Comparison of ENCODE assay signal across 1 cellular context in the genomic region with DNA sequence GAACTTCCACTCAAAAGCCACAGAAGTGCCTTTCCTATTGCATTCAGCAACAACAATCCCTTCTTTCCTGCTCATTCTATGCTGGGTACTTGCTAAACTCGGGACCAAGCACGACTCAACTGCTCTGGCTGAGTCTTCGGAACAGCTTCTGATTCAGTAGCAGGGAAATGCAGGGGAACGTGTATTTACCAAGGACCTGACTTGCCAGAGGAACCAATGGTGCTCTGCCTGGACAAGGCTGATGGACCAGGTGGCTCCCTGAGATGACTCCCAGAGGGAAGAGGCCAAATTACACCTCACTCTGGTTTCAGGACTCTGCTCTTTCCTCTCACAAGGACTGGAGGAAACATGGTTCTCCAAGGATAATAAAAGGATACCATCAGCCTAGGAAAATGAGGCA.
TF ChIP-seq lines count a peak whose summit lies in the region.

No MANE protein-coding gene starts in this region.

TF ChIP-seq in H1, 55 proteins besides CTCF, POLR2A, EP300 and RAD21 (continued from another document):
- TF ChIP-seq NRF1 (IDR thresholded peaks at IDR 0.05; ENCODE audit: low read depth, low read length): no peak
- TF ChIP-seq GABPA (IDR thresholded peaks at IDR 0.05; ENCODE audit: borderline replicate concordance, insufficient read depth, low read length): no peak
